Comparison of ENCODE assay signal across 8 cellular contexts in the genomic region with DNA sequence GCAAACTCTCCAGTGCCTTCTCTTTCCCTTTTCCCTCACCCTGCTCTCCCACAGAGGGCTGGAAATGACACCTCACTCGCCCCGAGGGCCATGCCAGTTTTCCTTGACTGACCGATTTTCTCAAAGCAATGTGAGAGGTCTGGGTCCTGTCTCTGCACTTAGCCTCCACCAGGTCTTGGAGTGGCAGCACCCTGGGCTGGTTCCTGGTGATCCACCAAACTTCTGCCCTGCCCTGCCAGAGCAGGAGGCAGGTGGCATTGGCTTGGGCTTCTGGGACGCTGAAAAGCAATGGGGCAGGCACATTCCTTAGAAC.
DNase-seq lines count a peak whose midpoint lies in the region; ATAC-seq and TF ChIP-seq lines count a peak whose summit lies in the region.

No MANE protein-coding gene starts in this region.

- H3K27ac ChIP-seq in RWPE1 (no peak overlapping the region), esophagus muscularis mucosa (replicated peaks in 1 of 4) (no peak overlapping the region), trophoblast cell (ENCODE audit: low read depth, low read length) (peak overlapping the region; percentile 74)

- CTCF ChIA-PET in RWPE1 (lab: Yijun Ruan, JAX): interaction anchor here (0.7 to 2.6 kb wide), 3 partner anchors 19 to 353 kb away, joined by 3 to 9 read pairs (median 3); no protein-coding TSS in a partner anchor

- H4K12ac ChIP-seq in trophoblast cell (ENCODE audit: low read depth, low read length): no peak overlapping the region

- H2AFZ ChIP-seq in trophoblast cell (ENCODE audit: insufficient read depth, low read length, poor library complexity): peak overlapping the region; percentile 84

- TF ChIP-seq POLR2A in esophagus muscularis mucosa (IDR thresholded peaks at IDR 0.05; ENCODE audit: low read depth): no peak

- no peak for TF ChIP-seq CTCF in GM12865 (IDR thresholded peaks at IDR 0.05; ENCODE audit: insufficient read depth, low read depth, low read length, missing control alignments)
- TF ChIP-seq CTCF in RWPE1 (conservative IDR thresholded peaks at IDR 0.05; ENCODE audit: low read depth): no peak
- no peak for TF ChIP-seq CTCF in esophagus muscularis mucosa (IDR thresholded peaks at IDR 0.05)

- peak overlapping the region; percentile 87 for H3K4ac ChIP-seq in trophoblast cell (ENCODE audit: low read depth, low read length)

- no peak for TF ChIP-seq EP300 in esophagus muscularis mucosa (IDR thresholded peaks at IDR 0.05)

- DNase-seq in GM12865 (ENCODE audit: low read depth) (no peak), RWPE1 (ENCODE audit: low spot score) (peak; percentile 26), esophagus muscularis mucosa (ENCODE audit: extremely low spot score) (no peak), trophoblast cell (peak; percentile 63 to 77), EL (no peak), NCI-H1092 (lab: John Stamatoyannopoulos, UW) (no peak), midbrain (lab: John Stamatoyannopoulos, UW) (no peak)

- H3K79me1 ChIP-seq in trophoblast cell (ENCODE audit: low read length): peaks cover 33% of the 10 kb centered on the region

- H2BK5ac ChIP-seq in trophoblast cell (ENCODE audit: low read depth, low read length, poor library complexity): peak overlapping the region; percentile 85

- peaks cover 0 to 50% (median 5%) of the 10 kb centered on the region in 4 donors for H3K27me3 ChIP-seq in esophagus muscularis mucosa
- H3K27me3 ChIP-seq in trophoblast cell (ENCODE audit: insufficient read depth, low read length): no peaks in the 10 kb centered on the region

- POLR2A ChIA-PET in RWPE1 (lab: Yijun Ruan, JAX; ENCODE audit: low non-redundant PET): interaction anchor here (0.7 kb wide), 1 partner anchor 108 kb away, joined by 4 read pairs; no protein-coding TSS in a partner anchor

- intact Hi-C loops in esophagus muscularis mucosa (cut with DNase I): no loop called here

- peak overlapping the region; percentile 82 for H3K4me2 ChIP-seq in trophoblast cell (ENCODE audit: low read length)

- H3K14ac ChIP-seq in trophoblast cell (ENCODE audit: low read length): peak overlapping the region; percentile 85

- H3K9ac ChIP-seq in trophoblast cell (ENCODE audit: low read length): no peak overlapping the region

- peak overlapping the region; percentile 91 for H3K18ac ChIP-seq in trophoblast cell (ENCODE audit: low read length)

- H3K4me1 ChIP-seq in esophagus muscularis mucosa: peaks cover 21 to 26% (median 23%) of the 10 kb centered on the region in 4 donors
- H3K4me1 ChIP-seq in trophoblast cell (ENCODE audit: control insufficient read depth in 1 of 2, insufficient read depth in 2 of 2, low read length in 2 of 2): peaks cover 34 to 39% of the 10 kb centered on the region in 2 experiments

- no peak for ATAC-seq in GM21576 (IDR thresholded peaks at IDR 0.05; ENCODE audit: unreplicated experiment)

- H3K79me2 ChIP-seq in trophoblast cell (ENCODE audit: control insufficient read depth, insufficient read depth, low read length, poor library complexity): peaks cover 29% of the 10 kb centered on the region

- no peaks in the 10 kb centered on the region for H3K9me3 ChIP-seq in esophagus muscularis mucosa
- H3K9me3 ChIP-seq in trophoblast cell (ENCODE audit: insufficient read depth, low read depth, low read length): no peaks in the 10 kb centered on the region

- WGBS in esophagus muscularis mucosa: 41% methylated on average over 4 of the region's 4 CpGs
- WGBS in trophoblast cell (ENCODE audit: extremely low coverage, insufficient coverage, insufficient read length): no CpG with 5 or more reads among the region's 4 CpGs

- peak overlapping the region; percentile 70 for H2BK12ac ChIP-seq in trophoblast cell (ENCODE audit: low read length)

- H3K36me3 ChIP-seq in esophagus muscularis mucosa (no peaks in the 10 kb centered on the region), trophoblast cell (ENCODE audit: control insufficient read depth in 1 of 2, insufficient read depth in 2 of 2, low read length in 2 of 2) (no peaks in the 10 kb centered on the region)

- peak overlapping the region; percentile 72 for H2BK120ac ChIP-seq in trophoblast cell (ENCODE audit: insufficient read depth, low read length, poor library complexity)

- H2AK5ac ChIP-seq in trophoblast cell (ENCODE audit: low read length): peak overlapping the region; percentile 67

- peak overlapping the region; percentile 75 for H4K8ac ChIP-seq in trophoblast cell (ENCODE audit: low read depth, low read length)

- H4K91ac ChIP-seq in trophoblast cell (ENCODE audit: low read depth, low read length): peak overlapping the region; percentile 83

- H3K23ac ChIP-seq in trophoblast cell (ENCODE audit: low read length): no peak overlapping the region

- H3K4me3 ChIP-seq in GM12865 (ENCODE audit: low read depth, low read length) (peak overlapping the region; percentile 61), esophagus muscularis mucosa (peak overlapping the region; percentile 57 to 71 (median 64)), trophoblast cell (ENCODE audit: low read depth, low read length) (peak overlapping the region; percentile 83)

Comparison
In these comparisons a context has a peak if more than half of its experiments do, and no peak if none do; other contexts are left out.
1. DNase-seq: peak in RWPE1 (single experiment) and trophoblast cell (2 of 2); none in GM12865 (single experiment), esophagus muscularis mucosa (single experiment), EL (single experiment), NCI-H1092 (single experiment) and midbrain (single experiment).
2. Peak in every context shown above with its lines, with median percentiles within 50 percentile points of each other: H3K4me3 ChIP-seq.